In the genomic region with DNA sequence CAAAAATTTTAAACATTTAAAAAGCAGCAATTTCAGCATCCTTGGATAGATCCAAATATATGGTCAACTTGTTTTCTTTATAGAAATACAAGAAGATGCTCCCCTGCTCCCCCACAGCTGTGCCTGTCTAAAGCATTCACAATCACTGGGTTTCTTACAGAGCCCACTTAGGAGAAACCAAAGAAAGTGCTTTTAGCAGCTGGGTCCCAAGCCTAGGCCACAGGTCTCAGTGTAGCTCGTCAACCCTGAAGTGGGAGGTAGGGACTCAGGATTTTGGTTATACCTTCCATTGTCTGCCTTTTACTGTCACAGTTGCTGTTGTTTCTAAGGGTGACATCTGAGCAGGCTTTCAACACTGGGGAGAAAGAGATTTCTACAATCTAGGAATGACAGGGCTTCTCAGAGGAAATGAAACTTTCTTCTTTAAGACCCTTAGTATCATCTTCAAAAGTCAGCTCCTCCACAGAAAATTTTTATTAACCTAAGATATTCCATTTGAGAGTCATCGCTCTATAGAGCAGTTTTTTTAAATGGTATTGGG, we compare ENCODE assay signal across 17 cellular contexts.
DNase-seq lines count a peak whose midpoint lies in the region; ATAC-seq lines count a peak whose summit lies in the region.
"Had no signal": no experiment of that assay in that cellular context is flagged by ENCODE, and none has a peak within 500 bp of the region (broad histone marks: within the 10 kb centered on the region; RNA-seq: fewer than 3 reads in every experiment).

No MANE protein-coding gene starts in this region.

- DNase-seq in mucosa of gallbladder (ENCODE audit: low spot score) (no peak), T-helper 17 cell (no peak), GDM1 (lab: John Stamatoyannopoulos, UW) (no peak), nucleus accumbens (lab: John Stamatoyannopoulos, UW) (no peak)
- DNase-seq: activated T-cell treated with anti-CD3 and anti-CD28 coated beads, Interleukin-2, amount 50 U/mL, for 24 hours; brain microvascular endothelial cell; dermis blood vessel endothelial cell; head of caudate nucleus; islet precursor cell; NCI-H1694; right lobe of liver had no signal

- no peaks in the 10 kb centered on the region for H3K36me3 Mint-ChIP-seq in T-helper 17 cell (ENCODE audit: low read depth)
- H3K36me3 Mint-ChIP-seq: activated naive CD4-positive, alpha-beta T cell treated with anti-CD3 and anti-CD28 coated beads, Interleukin-2, amount 50 U/mL, for 24 hours had no signal

- ATAC-seq in GM19023 (IDR thresholded peaks at IDR 0.05; ENCODE audit: unreplicated experiment), result peak; percentile 56
- peak; percentile 50 for ATAC-seq in GM21576 (IDR thresholded peaks at IDR 0.05; ENCODE audit: unreplicated experiment)
- ATAC-seq in HG03045 (IDR thresholded peaks at IDR 0.05; ENCODE audit: unreplicated experiment), result peak; percentile 50
- no peak for ATAC-seq in T-helper 17 cell
- ATAC-seq: esophagus mucosa, right lobe of liver had no signal

- H3K27me3 Mint-ChIP-seq in T-helper 17 cell, result peaks cover 9% of the 10 kb centered on the region

- H3K9me3 ChIP-seq in T-helper 17 cell (ENCODE audit: control insufficient read depth, low read length, poor library complexity, severe bottlenecking), result no peaks in the 10 kb centered on the region
- H3K9me3 ChIP-seq: right lobe of liver, suprapubic skin had no signal

- no peak overlapping the region for H3K4me3 Mint-ChIP-seq in T-helper 17 cell
- H3K4me3 Mint-ChIP-seq: activated naive CD4-positive, alpha-beta T cell treated with anti-CD3 and anti-CD28 coated beads, Interleukin-2, amount 50 U/mL, for 24 hours; activated T-cell treated with anti-CD3 and anti-CD28 coated beads, Interleukin-2, amount 50 U/mL, for 24 hours had no signal

- H3K4me1 Mint-ChIP-seq in T-helper 17 cell, result peaks cover 2% of the 10 kb centered on the region
- H3K4me1 Mint-ChIP-seq: activated naive CD4-positive, alpha-beta T cell treated with anti-CD3 and anti-CD28 coated beads, Interleukin-2, amount 50 U/mL, for 24 hours had no signal

- no peak overlapping the region for H3K27ac Mint-ChIP-seq in T-helper 17 cell
- H3K27ac Mint-ChIP-seq: activated naive CD4-positive, alpha-beta T cell treated with anti-CD3 and anti-CD28 coated beads, Interleukin-2, amount 50 U/mL, for 24 hours; activated T-cell treated with anti-CD3 and anti-CD28 coated beads, Interleukin-2, amount 50 U/mL, for 24 hours had no signal
